ENCODE assay signal across 14 cellular contexts in genomic region chr3:63951492-63951891, GRCh38. TPM values are rescaled to one million over a fixed set of nuclear protein-coding genes. Genes with fewer than 3 reads are reported as not detected.
DNase-seq lines count a peak whose midpoint lies in the region; ATAC-seq and TF ChIP-seq lines count a peak whose summit lies in the region.
"Had no signal": no experiment of that assay in that cellular context is flagged by ENCODE, and none has a peak within 500 bp of the region (broad histone marks: within the 10 kb centered on the region; RNA-seq: fewer than 3 reads in every experiment).

No MANE protein-coding gene starts in this region.

- H3K27me3 ChIP-seq in neural progenitor cell, result no peaks in the 10 kb centered on the region
- no peaks in the 10 kb centered on the region for H3K27me3 ChIP-seq in aorta (ENCODE audit: control insufficient read depth in 1 of 2, insufficient read depth in 2 of 2, low read length in 1 of 2)

- H3K4me1 ChIP-seq in neural progenitor cell (peaks cover 38% of the 10 kb centered on the region), aorta (ENCODE audit: control insufficient read depth in 1 of 2, insufficient read depth in 2 of 2, low read length in 2 of 2) (peaks cover 0 to 6% of the 10 kb centered on the region in 2 donors)

- DNase-seq in activated CD4-positive, CD25-positive, alpha-beta regulatory T cell (lab: John Stamatoyannopoulos, UW), result no peak
- DNase-seq in T-helper 2 cell treated with Interferon-gamma antibody and Interleukin-4, amounts not matched to agents 5 μg/mL and 100 μg/mL, for 36 hours (ENCODE audit: low spot score), result no peak
- no peak for DNase-seq in neural progenitor cell (ENCODE audit: low spot score)
- no peak for DNase-seq in aorta
- DNase-seq in pons (ENCODE audit: low spot score), result no peak
- DNase-seq: 8988T; activated effector memory CD4-positive, alpha-beta T cell treated with Interleukin-2 at 50 U/mL for 16 hours; DND-41; midbrain; NK-92 treated with Interleukin-12 subunit alpha and Interleukin-12 subunit beta, amount 100 ng/mL, for 24 hours had no signal

- no peak for TF ChIP-seq CTCF in neural progenitor cell (IDR thresholded peaks at IDR 0.05)

- H3K36me3 ChIP-seq in neural progenitor cell, result no peaks in the 10 kb centered on the region
- H3K36me3 ChIP-seq in aorta (ENCODE audit: control insufficient read depth in 1 of 2, insufficient read depth in 2 of 2, low read length in 1 of 2), result peaks cover 0 to 2% of the 10 kb centered on the region in 2 donors

- H3K9me3 Mint-ChIP-seq in T-helper 2 cell treated with Interferon-gamma antibody and Interleukin-4, amounts not matched to agents 5 μg/mL and 100 μg/mL, for 36 hours, result no peaks in the 10 kb centered on the region
- H3K9me3 Mint-ChIP-seq in neural progenitor cell, result no peaks in the 10 kb centered on the region

- peak overlapping the region; percentile 82 for H3K4me3 Mint-ChIP-seq in T-helper 2 cell treated with Interferon-gamma antibody and Interleukin-4, amounts not matched to agents 5 μg/mL and 100 μg/mL, for 36 hours
- H3K4me3 Mint-ChIP-seq in neural progenitor cell, result no peak overlapping the region

- peaks cover 76% of the 10 kb centered on the region for H3K79me2 ChIP-seq in neural progenitor cell (ENCODE audit: low read depth)

- peak overlapping the region; percentile 85 for H3K27ac Mint-ChIP-seq in T-helper 2 cell treated with Interferon-gamma antibody and Interleukin-4, amounts not matched to agents 5 μg/mL and 100 μg/mL, for 36 hours
- H3K27ac Mint-ChIP-seq in neural progenitor cell, result peak overlapping the region; percentile 85

- peaks cover 43% of the 10 kb centered on the region for H3K4me1 Mint-ChIP-seq in T-helper 2 cell treated with Interferon-gamma antibody and Interleukin-4, amounts not matched to agents 5 μg/mL and 100 μg/mL, for 36 hours (ENCODE audit: low read depth)
- peaks cover 47% of the 10 kb centered on the region for H3K4me1 Mint-ChIP-seq in neural progenitor cell

- peak; percentile 38 to 61 for ATAC-seq in activated CD4-positive, CD25-positive, alpha-beta regulatory T cell treated with anti-CD3 and anti-CD28 coated beads, Interleukin-2, amount 50 U/mL, for 24 hours
- ATAC-seq in HG02852 (IDR thresholded peaks at IDR 0.05; ENCODE audit: unreplicated experiment) (peak; percentile 46), HG02970 (IDR thresholded peaks at IDR 0.05; ENCODE audit: low FRiP score, unreplicated experiment) (no peak), aorta (ENCODE audit: low FRiP score) (no peak)

- intact Hi-C loops in aorta (cut with DNase I), result no loop called here

- H4K20me1 ChIP-seq in neural progenitor cell (ENCODE audit: low read depth), result peaks cover 8% of the 10 kb centered on the region

- H3K27ac ChIP-seq in neural progenitor cell (peak overlapping the region; percentile 72), aorta (ENCODE audit: low read depth in 1 of 2, low read length in 2 of 2) (no peak overlapping the region)

- H3K4me3 ChIP-seq in neural progenitor cell (no peak overlapping the region), aorta (ENCODE audit: low read length in 2 of 2) (no peak overlapping the region)

- no peaks in the 10 kb centered on the region for H3K9me3 ChIP-seq in neural progenitor cell (ENCODE audit: low read depth)
- no peaks in the 10 kb centered on the region for H3K9me3 ChIP-seq in aorta (ENCODE audit: control insufficient read depth, low read length)

- peak overlapping the region; percentile 63 for H3K4me2 ChIP-seq in neural progenitor cell

- peaks cover 22% of the 10 kb centered on the region for H3K36me3 Mint-ChIP-seq in T-helper 2 cell treated with Interferon-gamma antibody and Interleukin-4, amounts not matched to agents 5 μg/mL and 100 μg/mL, for 36 hours (ENCODE audit: low read depth)
- peaks cover 10% of the 10 kb centered on the region for H3K36me3 Mint-ChIP-seq in neural progenitor cell

- peaks cover 11% of the 10 kb centered on the region for H3F3A ChIP-seq in neural progenitor cell (ENCODE audit: low read depth)

- H3K9ac ChIP-seq in neural progenitor cell, result no peak overlapping the region

- 54 to 56% methylated on average over 1 of the region's 1 CpG for WGBS in aorta, 2 donors

- no peaks in the 10 kb centered on the region for H3K27me3 Mint-ChIP-seq in T-helper 2 cell treated with Interferon-gamma antibody and Interleukin-4, amounts not matched to agents 5 μg/mL and 100 μg/mL, for 36 hours (ENCODE audit: low read depth)
- H3K27me3 Mint-ChIP-seq in neural progenitor cell (ENCODE audit: insufficient read depth, low read depth), result no peaks in the 10 kb centered on the region

- no peak overlapping the region for H2AFZ ChIP-seq in neural progenitor cell (replicated peaks)

RNA-seq across cellular contexts. Expression of gene SCAANT1, which starts 39.3 kb away (rescaled TPM):
- total RNA-seq in neural progenitor cell (ENCODE audit: low replicate concordance) (not detected in 2 replicates), aorta (not detected)
- not detected for polyA plus RNA-seq in aorta
- total RNA-seq: dermis microvascular lymphatic vessel endothelial cell had no signal

Comparison
In these comparisons a context has a peak if more than half of its experiments do, and no peak if none do; other contexts are left out.
1. ATAC-seq: peak in activated CD4-positive, CD25-positive, alpha-beta regulatory T cell treated with anti-CD3 and anti-CD28 coated beads, Interleukin-2, amount 50 U/mL, for 24 hours (2 of 2) and HG02852 (single experiment); none in HG02970 (single experiment) and aorta (single experiment).